9 cellular contexts compared by ENCODE assay signal in the genomic region with DNA sequence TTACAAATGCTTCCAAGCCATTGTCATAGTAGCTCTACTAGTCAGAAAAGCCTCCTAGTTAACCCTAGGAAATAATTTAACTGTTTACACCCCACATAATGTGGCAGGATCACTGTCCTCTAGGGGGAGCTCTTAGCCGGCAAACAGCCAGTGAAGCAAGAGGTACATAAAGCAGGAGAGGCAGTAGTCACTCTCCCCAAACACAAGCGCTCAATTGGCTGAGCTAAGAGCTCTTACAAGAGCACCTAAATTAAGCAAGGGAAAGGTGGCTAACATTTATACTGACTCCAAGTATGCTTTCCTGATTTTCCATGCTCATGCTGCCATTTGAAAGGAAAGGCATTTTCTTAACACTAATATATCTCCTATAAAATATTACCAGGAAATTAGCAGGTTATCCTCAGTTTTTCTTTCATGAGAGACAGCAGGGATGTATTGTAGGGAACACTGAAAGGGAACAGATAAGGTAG. TPM values are rescaled to one million over a fixed set of nuclear protein-coding genes. Genes with fewer than 3 reads are reported as not detected.
A peak's percentile ranks its signal among the peaks of the same experiment; 100 is the strongest.
DNase-seq lines count a peak whose midpoint lies in the region; ATAC-seq, FAIRE-seq and TF ChIP-seq lines count a peak whose summit lies in the region.
"Had no signal": no experiment of that assay in that cellular context is flagged by ENCODE, and none has a peak within 500 bp of the region (broad histone marks: within the 10 kb centered on the region; RNA-seq: fewer than 3 reads in every experiment).

No MANE protein-coding gene starts in this region.

- peak; percentile 53 for FAIRE-seq in RCC 7860 (lab: Jason Lieb, UNC)

- no peaks in the 10 kb centered on the region for H4K20me1 ChIP-seq in DOHH2 (ENCODE audit: control insufficient read depth, insufficient read depth, low read depth, low read length)
- no peaks in the 10 kb centered on the region for H4K20me1 ChIP-seq in GM23248 (ENCODE audit: insufficient read depth)
- no peaks in the 10 kb centered on the region for H4K20me1 ChIP-seq in smooth muscle cell (ENCODE audit: low read depth)

- H3K36me3 Mint-ChIP-seq in activated T-cell treated with anti-CD3 and anti-CD28 coated beads, Interleukin-2, amount 50 U/mL, for 4 hours (ENCODE audit: insufficient read depth) = no peaks in the 10 kb centered on the region

- DNase-seq in GM23248 (peak; percentile 78), Kasumi-1 (lab: John Stamatoyannopoulos, UW) (peak; percentile 78 to 83), RCC 7860 (ENCODE audit: low spot score) (peak; percentile 65), foreskin keratinocyte (peak in 1 of 2 donors; percentile 76), smooth muscle cell (lab: John Stamatoyannopoulos, UW; ENCODE audit: unreplicated experiment) (no peak), middle frontal gyrus (ENCODE audit: extremely low spot score, low spot score) (no peak)
- DNase-seq in activated T-cell treated with anti-CD3 and anti-CD28 coated beads, Interleukin-2, amount 50 U/mL, for 4 hours = peak; percentile 41

- H3K36me3 ChIP-seq in DOHH2 (ENCODE audit: control insufficient read depth, low read length) (no peaks in the 10 kb centered on the region), GM23248 (ENCODE audit: low read depth) (no peaks in the 10 kb centered on the region), smooth muscle cell (ENCODE audit: low read depth) (no peaks in the 10 kb centered on the region)

- WGBS in GM23248 (ENCODE audit: low coverage in 1 of 2, low lambda C conversion rate in 2 of 2, missing lambda C conversion rate in 2 of 2), 2 experiments = 43% methylated on average over 2 of the region's 2 CpGs
- 18% methylated on average over 2 of the region's 2 CpGs for whole genome bisulfite sequencing in smooth muscle cell (ENCODE audit: low lambda C conversion rate)

- H3F3A ChIP-seq in DOHH2 (ENCODE audit: control insufficient read depth, insufficient read depth) (no peaks in the 10 kb centered on the region), GM23248 (ENCODE audit: insufficient read depth) (peaks cover 8% of the 10 kb centered on the region; the same call in 1 of the 2 replicates), smooth muscle cell (ENCODE audit: low read depth) (peaks cover 4% of the 10 kb centered on the region)

- no peak overlapping the region for H2AFZ ChIP-seq in GM23248
- H2AFZ ChIP-seq in smooth muscle cell (ENCODE audit: low read depth) = no peak overlapping the region

- TF ChIP-seq CTCF in DOHH2 (IDR thresholded peaks at IDR 0.05; ENCODE audit: low read depth, low read length, poor library complexity, severe bottlenecking) (peak; percentile 88), foreskin keratinocyte (conservative IDR thresholded peaks at IDR 0.05) (peak; percentile 98), smooth muscle cell (IDR thresholded peaks at IDR 0.05; ENCODE audit: borderline replicate concordance, insufficient read depth, poor library complexity, severe bottlenecking) (peak; percentile 78)

- H3K79me2 ChIP-seq in DOHH2 (ENCODE audit: control insufficient read depth, low read length) (no peaks in the 10 kb centered on the region), GM23248 (ENCODE audit: insufficient read depth) (peaks cover 83% of the 10 kb centered on the region), smooth muscle cell (ENCODE audit: low read depth) (no peaks in the 10 kb centered on the region)

- H3K9me3 ChIP-seq in DOHH2 (ENCODE audit: control insufficient read depth, insufficient read depth, low read length) = no peaks in the 10 kb centered on the region
- H3K9me3 ChIP-seq in GM23248 (ENCODE audit: low read depth) = no peaks in the 10 kb centered on the region
- H3K9me3 ChIP-seq in smooth muscle cell (replicated peaks; ENCODE audit: low read depth) = no peaks in the 10 kb centered on the region

- H3K4me1 ChIP-seq in DOHH2 (ENCODE audit: control insufficient read depth, low read length) (peaks cover 5% of the 10 kb centered on the region; the same call in 1 of the 2 replicates), GM23248 (ENCODE audit: insufficient read depth) (peaks cover 40% of the 10 kb centered on the region), foreskin keratinocyte (peaks cover 37% of the 10 kb centered on the region), smooth muscle cell (ENCODE audit: low read depth) (peaks cover 18% of the 10 kb centered on the region)

- no peaks in the 10 kb centered on the region for H3K4me1 Mint-ChIP-seq in activated T-cell treated with anti-CD3 and anti-CD28 coated beads, Interleukin-2, amount 50 U/mL, for 4 hours (ENCODE audit: low read depth)

- no peaks in the 10 kb centered on the region for H3K9me3 Mint-ChIP-seq in activated T-cell treated with anti-CD3 and anti-CD28 coated beads, Interleukin-2, amount 50 U/mL, for 4 hours
- H3K9me3 Mint-ChIP-seq: central memory CD8-positive, alpha-beta T cell had no signal

- H3K27ac ChIP-seq in DOHH2 (ENCODE audit: low read depth, low read length) (no peak overlapping the region), GM23248 (peak overlapping the region; percentile 25; the same call in 1 of the 2 replicates), foreskin keratinocyte (no peak overlapping the region), smooth muscle cell (ENCODE audit: low read depth) (no peak overlapping the region)

- H3K9ac ChIP-seq in GM23248 (no peak overlapping the region), smooth muscle cell (ENCODE audit: low read depth) (no peak overlapping the region)

- in situ Hi-C loops in GM23248 (cut with MboI) = no loop called here

- H3K4me3 ChIP-seq in DOHH2 (ENCODE audit: low read length) (no peak overlapping the region), GM23248 (no peak overlapping the region), smooth muscle cell (no peak overlapping the region)

- peak in 1 of 2 donors; percentile 32 for ATAC-seq in activated T-cell treated with anti-CD3 and anti-CD28 coated beads, Interleukin-2, amount 50 U/mL, for 4 hours
- ATAC-seq in foreskin keratinocyte = peak; percentile 92

- no peak overlapping the region for H3K4me3 Mint-ChIP-seq in activated T-cell treated with anti-CD3 and anti-CD28 coated beads, Interleukin-2, amount 50 U/mL, for 4 hours
- H3K4me3 Mint-ChIP-seq: central memory CD8-positive, alpha-beta T cell had no signal

- no peaks in the 10 kb centered on the region for H3K27me3 Mint-ChIP-seq in activated T-cell treated with anti-CD3 and anti-CD28 coated beads, Interleukin-2, amount 50 U/mL, for 4 hours (ENCODE audit: low read depth)
- H3K27me3 Mint-ChIP-seq: central memory CD8-positive, alpha-beta T cell had no signal

- H3K4me2 ChIP-seq in DOHH2 (ENCODE audit: low read length) (no peak overlapping the region), GM23248 (ENCODE audit: unreplicated experiment) (peak overlapping the region; percentile 17), smooth muscle cell (no peak overlapping the region)

- H3K9me2 ChIP-seq in DOHH2 (replicated peaks; ENCODE audit: control insufficient read depth, low read length) (no peaks in the 10 kb centered on the region), GM23248 (ENCODE audit: insufficient read depth) (no peaks in the 10 kb centered on the region)

- H3K27me3 ChIP-seq in DOHH2 (ENCODE audit: control insufficient read depth, low read length) (no peaks in the 10 kb centered on the region), GM23248 (replicated peaks; ENCODE audit: insufficient read depth) (no peaks in the 10 kb centered on the region), foreskin keratinocyte (no peaks in the 10 kb centered on the region), smooth muscle cell (ENCODE audit: low read depth) (no peaks in the 10 kb centered on the region)

RNA-seq across cellular contexts. Expression of gene NCEH1, which starts 37.6 kb away (rescaled TPM):
- total RNA-seq in GM23248 (2014; rRNA removed; shearing (Covaris generic)) = 13.5 and 16.5 TPM in 2 replicates
- polyA plus RNA-seq in GM23248 (2016; fragmentation: Nextera tagmentation; extraction: Ambion mirVana) (18.4 and 19.5 TPM in 2 replicates), foreskin keratinocyte (4.9 and 6.3 TPM in 2 replicates), smooth muscle cell (1.9 and 3.6 TPM in 2 replicates)
- total RNA-seq in activated T-cell treated with anti-CD3 and anti-CD28 coated beads, Interleukin-2, amount 50 U/mL, for 4 hours = 1 to 10 TPM; 4.5 to 5.9 (median 4.6) TPM
- total RNA-seq in foreskin keratinocyte (17.4 and 18.3 TPM in 2 replicates), smooth muscle cell (4.6 and 5.3 TPM in 2 replicates)

Comparison
In these comparisons a context has a peak if more than half of its experiments do, and no peak if none do; other contexts are left out.
1. DNase-seq: peak in GM23248 (single experiment), Kasumi-1 (2 of 2), RCC 7860 (single experiment) and activated T-cell treated with anti-CD3 and anti-CD28 coated beads, Interleukin-2, amount 50 U/mL, for 4 hours (single experiment); none in smooth muscle cell (single experiment) and middle frontal gyrus (single experiment).
2. Peak in every context shown above with its lines, with median percentiles within 50 percentile points of each other: CTCF ChIP-seq.